ENCODE assay signal across 10 cellular contexts in the genomic region with DNA sequence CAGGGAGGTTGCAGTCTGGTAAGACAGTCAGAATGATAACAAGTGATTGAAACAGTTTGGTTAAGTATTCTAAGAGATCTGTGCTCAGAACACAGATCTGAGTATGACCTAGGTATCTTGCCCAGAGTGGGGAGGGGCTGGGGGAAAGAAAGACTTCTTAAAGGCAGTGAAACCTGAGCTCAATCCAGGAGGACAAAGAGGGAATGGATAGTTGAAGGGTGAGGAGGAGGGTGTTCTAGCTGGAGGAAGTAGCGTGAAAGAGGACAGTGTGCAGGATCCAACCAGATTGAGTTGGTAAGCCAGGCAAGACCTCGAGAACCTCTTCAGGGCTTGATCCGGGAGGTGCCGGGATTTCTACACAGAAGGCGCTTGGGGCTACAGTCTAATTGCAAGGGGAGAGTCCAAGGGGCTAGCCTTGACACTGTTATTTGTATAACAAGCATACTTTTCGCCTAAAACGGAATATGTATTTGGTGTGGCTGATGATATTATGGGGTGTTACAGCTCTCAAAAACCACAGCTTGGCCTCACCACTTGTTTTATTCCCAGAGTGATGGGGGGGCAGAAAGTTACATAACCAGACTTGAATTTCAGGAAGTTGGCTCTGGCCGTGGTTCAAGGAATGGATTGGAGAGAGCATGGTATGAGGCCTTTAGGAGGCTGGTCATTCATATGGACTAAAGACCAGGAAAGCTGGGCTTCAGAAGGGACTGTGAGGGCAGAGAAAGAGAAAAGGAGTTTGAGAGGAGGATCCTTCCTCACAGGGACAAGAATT. TPM values are rescaled to one million over a fixed set of nuclear protein-coding genes. Genes with fewer than 3 reads are reported as not detected.
DNase-seq lines count a peak whose midpoint lies in the region; ATAC-seq lines count a peak whose summit lies in the region.
"Had no signal": no experiment of that assay in that cellular context is flagged by ENCODE, and none has a peak within 500 bp of the region (broad histone marks: within the 10 kb centered on the region; RNA-seq: fewer than 3 reads in every experiment).

No MANE protein-coding gene starts in this region.

- H3K4me1 ChIP-seq in BLaER1 treated with 17β-estradiol and CSF1 and Interleukin-3, amounts not matched to agents 10 nM and 100 nM: peaks cover 96 to 100% (median 99%) of the 10 kb centered on the region in 10 experiments
- peaks cover 23 to 29% of the 10 kb centered on the region in 2 donors for H3K4me1 ChIP-seq in mucosa of rectum (ENCODE audit: control insufficient read depth in 2 of 2, insufficient read depth in 2 of 2, low read length in 2 of 2)

- H3K9me3 ChIP-seq in BLaER1 treated with 17β-estradiol and CSF1 and Interleukin-3, amounts not matched to agents 10 nM and 100 nM (replicated peaks in 1 of 11): no peaks in the 10 kb centered on the region
- no peaks in the 10 kb centered on the region for H3K9me3 ChIP-seq in mucosa of rectum (ENCODE audit: control insufficient read depth in 2 of 2, low read length in 2 of 2)

- peak overlapping the region; percentile 28 to 78 (median 71); a peak in 20 of 22 replicates for H3K27ac ChIP-seq in BLaER1 treated with 17β-estradiol and CSF1 and Interleukin-3, amounts not matched to agents 10 nM and 100 nM
- H3K27ac ChIP-seq in mucosa of rectum (ENCODE audit: low read depth in 2 of 2, low read length in 2 of 2): peak overlapping the region; percentile 29 to 45

- peak overlapping the region; percentile 70 to 98 (median 86) for H3K4me2 ChIP-seq in BLaER1 treated with 17β-estradiol and CSF1 and Interleukin-3, amounts not matched to agents 10 nM and 100 nM

- peak overlapping the region; percentile 71 for H3K4me3 Mint-ChIP-seq in central memory CD8-positive, alpha-beta T cell

- peaks cover 97 to 100% (median 100%) of the 10 kb centered on the region in 11 experiments for H4K20me1 ChIP-seq in BLaER1 treated with 17β-estradiol and CSF1 and Interleukin-3, amounts not matched to agents 10 nM and 100 nM

- H3K27me3 ChIP-seq in BLaER1 treated with 17β-estradiol and CSF1 and Interleukin-3, amounts not matched to agents 10 nM and 100 nM: no peaks in the 10 kb centered on the region
- H3K27me3 ChIP-seq in mucosa of rectum (ENCODE audit: control insufficient read depth in 2 of 2, insufficient read depth in 2 of 2, low read length in 2 of 2): no peaks in the 10 kb centered on the region

- DNase-seq in LHCN-M2 (ENCODE audit: low read depth) (peak; percentile 43), NCI-H345 (lab: John Stamatoyannopoulos, UW) (no peak), NCI-H526 (lab: John Stamatoyannopoulos, UW) (no peak), HT-29 (ENCODE audit: low spot score) (no peak)
- no peak for DNase-seq in central memory CD8-positive, alpha-beta T cell (ENCODE audit: low spot score in 2 of 2)
- no peak for DNase-seq in activated T-cell treated with anti-CD3 and anti-CD28 coated beads, Interleukin-2, amount 50 U/mL, for 48 hours
- DNase-seq: DMS153 had no signal

- peak overlapping the region; percentile 90 for H3K27ac Mint-ChIP-seq in central memory CD8-positive, alpha-beta T cell (ENCODE audit: low read depth)

- H3K36me3 ChIP-seq in BLaER1 treated with 17β-estradiol and CSF1 and Interleukin-3, amounts not matched to agents 10 nM and 100 nM: peaks cover 50 to 96% (median 79%) of the 10 kb centered on the region in 11 experiments
- no peaks in the 10 kb centered on the region for H3K36me3 ChIP-seq in mucosa of rectum (ENCODE audit: control insufficient read depth in 2 of 2, insufficient read depth in 2 of 2, low read length in 2 of 2)

- no peak for ATAC-seq in central memory CD8-positive, alpha-beta T cell (replicated peaks; ENCODE audit: extremely low read depth, poor library complexity, severe bottlenecking)
- ATAC-seq: Panc1 had no signal

- no peaks in the 10 kb centered on the region for H3K9me3 Mint-ChIP-seq in central memory CD8-positive, alpha-beta T cell

- peak overlapping the region; percentile 8 to 72 (median 58); a peak in 18 of 22 replicates for H3K9ac ChIP-seq in BLaER1 treated with 17β-estradiol and CSF1 and Interleukin-3, amounts not matched to agents 10 nM and 100 nM
- no peak overlapping the region for H3K9ac ChIP-seq in mucosa of rectum (ENCODE audit: low read depth in 1 of 2, low read length in 2 of 2)

- H3K4me1 Mint-ChIP-seq in central memory CD8-positive, alpha-beta T cell: peaks cover 87% of the 10 kb centered on the region

- no peaks in the 10 kb centered on the region for H3K27me3 Mint-ChIP-seq in central memory CD8-positive, alpha-beta T cell

- H3K4me3 ChIP-seq in BLaER1 treated with 17β-estradiol and CSF1 and Interleukin-3, amounts not matched to agents 10 nM and 100 nM: peak overlapping the region in 6 of 10 experiments; percentile 2 to 46 (median 26); a peak in 5 of 20 replicates
- H3K4me3 ChIP-seq in mucosa of rectum (ENCODE audit: low read length in 2 of 2): no peak overlapping the region

- H3K36me3 Mint-ChIP-seq in central memory CD8-positive, alpha-beta T cell (ENCODE audit: insufficient read depth): peaks cover 16% of the 10 kb centered on the region

RNA-seq across cellular contexts. Expression of a gene that starts 19.1 kb away (rescaled TPM):
- 42.7 and 81.9 TPM in 2 replicates for total RNA-seq in LHCN-M2 (2014; rRNA removed)
- polyA plus RNA-seq in LHCN-M2 (2012): 28.3 TPM
- not detected in 2 replicates for total RNA-seq in HT-29 (2014; rRNA removed; shearing (Covaris generic))

Comparison
In these comparisons a context has a peak if more than half of its experiments do, and no peak if none do; other contexts are left out.
1. H3K4me3 ChIP-seq: peak in BLaER1 treated with 17β-estradiol and CSF1 and Interleukin-3, amounts not matched to agents 10 nM and 100 nM (6 of 10); none in mucosa of rectum (0 of 2).
2. H3K9ac ChIP-seq: peak in BLaER1 treated with 17β-estradiol and CSF1 and Interleukin-3, amounts not matched to agents 10 nM and 100 nM (11 of 11); none in mucosa of rectum (0 of 2).
3. RNA of a gene that starts 19.1 kb away (total RNA-seq): 42.7 to 81.9 TPM in LHCN-M2; not detected in HT-29; every median in the first group is over 10 times any median in the second.